Comparison of ENCODE assay signal across 8 cellular contexts in genomic region chr2:27582695-27583389, GRCh38. TPM values are rescaled to one million over a fixed set of nuclear protein-coding genes. Genes with fewer than 3 reads are reported as not detected.
DNase-seq lines count a peak whose midpoint lies in the region; ATAC-seq and TF ChIP-seq lines count a peak whose summit lies in the region.

Gene ZNF512 (plus strand): TSS chr2:27583042. CDS start chr2:27583113, 71 bp downstream.

- peak within 1 kb of the TSS; percentile 87 for H3K4me3 ChIP-seq in OCI-LY7 (ENCODE audit: low read depth, low read length, poor library complexity, severe bottlenecking)

- H3K4me1 ChIP-seq in OCI-LY7 (ENCODE audit: insufficient read depth, low read length, poor library complexity, severe bottlenecking) = peaks cover 29% of the 10 kb centered on the region

- peak within 1 kb of the TSS; percentile 78 for H3K4me2 ChIP-seq in OCI-LY7 (ENCODE audit: low read length)

- ATAC-seq in GM21515 (IDR thresholded peaks at IDR 0.05; ENCODE audit: unreplicated experiment) = peak; percentile 91

- H3K36me3 ChIP-seq in OCI-LY7 (ENCODE audit: insufficient read depth, low read length) = peaks cover 14% of the 10 kb centered on the region; the same call in 1 of the 2 replicates

- CTCF ChIA-PET in OCI-LY7 (lab: Charles Lee; ENCODE audit: unreplicated experiment) = no interaction called here

- DNase-seq in DMS 273 treated with DMSO at 0.1 percent for 48 hours (lab: John Stamatoyannopoulos, UW) = peak; percentile 79
- DNase-seq in HuH-7 (ENCODE audit: low spot score) = peak; percentile 89
- DNase-seq in OCI-LY7 (ENCODE audit: low spot score) = peak; percentile 98
- DNase-seq in activated T-cell treated with anti-CD3 and anti-CD28 coated beads for 24 hours (ENCODE audit: low read depth) = peak; percentile 76
- peak; percentile 91 to 92 for DNase-seq in erythroblast (lab: John Stamatoyannopoulos, UW)
- peak; percentile 90 for DNase-seq in mucosa of gallbladder (ENCODE audit: low spot score)
- DNase-seq in stimulated activated CD8-positive, alpha-beta memory T cell treated with anti-CD3 and anti-CD28 coated beads, Interleukin-4, amount 100 ng/mL, for 24 hours (ENCODE audit: low read depth) = peak; percentile 78

- peak within 1 kb of the TSS; percentile 99 for H2AFZ ChIP-seq in OCI-LY7 (ENCODE audit: low read length)

- no peaks in the 10 kb centered on the region for H3K9me3 ChIP-seq in OCI-LY7 (ENCODE audit: low read length)

- intact Hi-C loops in OCI-LY7 (cut with micrococcal nuclease; ENCODE audit: unreplicated experiment) = loop anchor here (2.0 to 5.0 kb wide), 2 partner anchors 44 to 174 kb away; partner anchors contain the start of genes CCDC121, GPN1 and PPM1G

- TF ChIP-seq CTCF in OCI-LY7 (conservative IDR thresholded peaks at IDR 0.05; ENCODE audit: low read length) = peak; percentile 41

- TF ChIP-seq POLR2A in erythroblast (IDR thresholded peaks at IDR 0.05; ENCODE audit: low read length) = peak; percentile 85

- peaks cover 48% of the 10 kb centered on the region for H3K79me2 ChIP-seq in OCI-LY7 (ENCODE audit: insufficient read depth, low read depth, low read length)

- H3K27ac ChIP-seq in OCI-LY7 (ENCODE audit: low read depth, low read length, poor library complexity, severe bottlenecking) = peak within 1 kb of the TSS; percentile 54

- 0 out of 2 replicates have a peak, but pooled peaks cover 6% of the 10 kb centered on the region for H4K20me1 ChIP-seq in OCI-LY7 (ENCODE audit: insufficient read depth, low read length)

- POLR2A ChIA-PET in OCI-LY7 (lab: Charles Lee) = interaction anchor here (0.8 to 1.1 kb wide), 2 partner anchors 8 to 45 kb away, joined by 3 to 4 read pairs; no protein-coding TSS in a partner anchor

- no TSS peak for BruUV-seq in OCI-LY7 (replicated peaks; lab: Mats Ljungman, UMichigan)

- H3K9me2 ChIP-seq in OCI-LY7 (ENCODE audit: insufficient read depth, low read length) = no peaks in the 10 kb centered on the region

RNA-seq across cellular contexts. Expression of gene ZNF512, which starts in this region (rescaled TPM):
- total RNA-seq in OCI-LY7 (2014; rRNA removed; shearing (Covaris generic)) = 40.7 and 54.0 TPM in 2 replicates
- total RNA-seq in OCI-LY7 (2022) (51.1 and 57.8 TPM in 2 replicates), mucosa of gallbladder (32.6 TPM)

Comparison
In these comparisons a context has a peak if more than half of its experiments do, and no peak if none do; other contexts are left out.
1. Peak in every context shown above with its lines: DNase-seq, ATAC-seq, H3K4me3 ChIP-seq and H3K27ac ChIP-seq.